In the genomic region with DNA sequence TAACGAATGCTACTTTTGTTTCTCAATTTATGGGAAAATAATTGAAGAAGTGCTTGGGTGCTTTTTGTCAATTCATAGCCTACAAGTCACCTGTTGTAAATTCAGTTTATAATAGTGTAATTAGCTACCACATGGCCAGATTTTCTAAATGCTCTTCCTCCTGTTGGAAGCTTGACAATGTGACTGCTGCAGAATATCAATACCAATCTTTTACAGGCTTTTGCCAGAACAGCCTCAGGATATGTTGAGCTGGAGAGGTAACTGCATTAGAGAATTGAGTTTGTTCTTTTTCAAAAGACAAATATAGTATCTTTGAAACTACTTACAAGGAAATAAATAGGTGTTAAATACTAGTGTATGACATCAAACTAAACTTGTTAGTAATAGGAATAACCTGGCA, we compare ENCODE assay signal across 1 cellular context.
TF ChIP-seq lines count a peak whose summit lies in the region.

No MANE protein-coding gene starts in this region.

TF ChIP-seq in SK-N-SH, 30 proteins besides CTCF, POLR2A, EP300 and RAD21 (continued from another document):
- TF ChIP-seq, protein P1, sequence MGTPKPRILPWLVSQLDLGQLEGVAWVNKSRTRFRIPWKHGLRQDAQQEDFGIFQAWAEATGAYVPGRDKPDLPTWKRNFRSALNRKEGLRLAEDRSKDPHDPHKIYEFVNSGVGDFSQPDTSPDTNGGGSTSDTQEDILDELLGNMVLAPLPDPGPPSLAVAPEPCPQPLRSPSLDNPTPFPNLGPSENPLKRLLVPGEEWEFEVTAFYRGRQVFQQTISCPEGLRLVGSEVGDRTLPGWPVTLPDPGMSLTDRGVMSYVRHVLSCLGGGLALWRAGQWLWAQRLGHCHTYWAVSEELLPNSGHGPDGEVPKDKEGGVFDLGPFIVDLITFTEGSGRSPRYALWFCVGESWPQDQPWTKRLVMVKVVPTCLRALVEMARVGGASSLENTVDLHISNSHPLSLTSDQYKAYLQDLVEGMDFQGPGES (IDR thresholded peaks at IDR 0.05; ENCODE audit: low read depth, low read length) = no peak
- TF ChIP-seq SMC3 (IDR thresholded peaks at IDR 0.05; ENCODE audit: low read depth, low read length) = no peak
- no peak for TF ChIP-seq TCF12 (IDR thresholded peaks at IDR 0.05)
- peak; percentile 49; the same call in 1 of the 2 replicates for TF ChIP-seq FOXJ3 (CRISPR knock-in tag; IDR thresholded peaks at IDR 0.05)
- TF ChIP-seq TEAD4 (IDR thresholded peaks at IDR 0.05; ENCODE audit: borderline replicate concordance, insufficient read depth) = no peak
- TF ChIP-seq REST (IDR thresholded peaks at IDR 0.05; ENCODE audit: low read depth, low read length) = no peak
- no peak for TF ChIP-seq POLR2AphosphoS5 (IDR thresholded peaks at IDR 0.05; ENCODE audit: low read depth, low read length)
- TF ChIP-seq YY1 (IDR thresholded peaks at IDR 0.05; ENCODE audit: low read depth) = no peak
- TF ChIP-seq, protein P2, sequence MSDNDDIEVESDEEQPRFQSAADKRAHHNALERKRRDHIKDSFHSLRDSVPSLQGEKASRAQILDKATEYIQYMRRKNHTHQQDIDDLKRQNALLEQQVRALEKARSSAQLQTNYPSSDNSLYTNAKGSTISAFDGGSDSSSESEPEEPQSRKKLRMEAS (IDR thresholded peaks at IDR 0.05; ENCODE audit: low read depth) = no peak
- TF ChIP-seq RXRA (IDR thresholded peaks at IDR 0.05; ENCODE audit: borderline replicate concordance, low read depth) = no peak
- TF ChIP-seq FOXM1 (IDR thresholded peaks at IDR 0.05; ENCODE audit: low read depth) = no peak
- no peak for TF ChIP-seq GABPA (IDR thresholded peaks at IDR 0.05; ENCODE audit: low read depth)
- TF ChIP-seq TAF1 (IDR thresholded peaks at IDR 0.05; ENCODE audit: borderline replicate concordance, low read depth, low read length) = no peak
- peak; percentile 48; the same call in 1 of the 2 replicates for TF ChIP-seq MXI1 (IDR thresholded peaks at IDR 0.05; ENCODE audit: low read depth, low read length)
TF ChIP-seq in SK-N-SH: peak in this region for 5.
